Comparison of ENCODE assay signal across 27 cellular contexts in the genomic region with DNA sequence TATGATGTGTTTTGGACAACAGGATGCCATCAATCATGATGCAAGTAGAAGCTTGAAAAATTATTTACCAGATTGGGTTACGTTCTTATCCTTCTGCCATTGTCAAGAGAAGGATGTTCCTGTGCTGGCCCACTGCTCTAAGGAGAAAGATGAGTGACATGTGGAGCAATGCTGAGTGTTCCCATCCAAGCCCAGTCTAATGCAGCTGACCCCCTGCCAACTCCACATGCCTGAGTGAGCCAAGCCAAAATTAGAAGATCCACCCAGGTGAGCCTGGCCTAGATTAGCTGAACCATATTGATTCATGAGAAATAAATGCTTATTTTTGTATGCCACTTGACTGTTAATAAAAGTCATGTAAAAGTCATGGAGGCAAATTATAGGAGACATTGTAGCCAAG.
"Had no signal": no experiment of that assay in that cellular context is flagged by ENCODE, and none has a peak within 500 bp of the region (broad histone marks: within the 10 kb centered on the region; RNA-seq: fewer than 3 reads in every experiment).

No MANE protein-coding gene starts in this region.

- H3K27ac ChIP-seq: neural progenitor cell, ovary, parathyroid adenoma, psoas muscle, right lobe of liver, sigmoid colon, stomach, thoracic aorta, thyroid gland, tibial nerve, upper lobe of left lung, vagina had no signal

- H3K4me3 ChIP-seq: neural progenitor cell, ovary, psoas muscle, right lobe of liver, sigmoid colon, stomach, thoracic aorta, thyroid gland, tibial nerve, upper lobe of left lung, vagina had no signal

- DNase-seq: occipital lobe; ovary; posterior cingulate gyrus; psoas muscle; right cardiac atrium; right lobe of liver; sigmoid colon; small intestine; stimulated activated CD4-positive, alpha-beta T cell treated with anti-CD3 and anti-CD28 coated beads, Interleukin-15, amount 100 ng/mL, for 24 hours; stimulated activated CD4-positive, alpha-beta T cell treated with anti-CD3 and anti-CD28 coated beads, Interleukin-2, amount 100 ng/mL, for 24 hours; stimulated activated CD4-positive, alpha-beta T cell treated with anti-CD3 and anti-CD28 coated beads, Interleukin-2, amount 100 ng/mL, for 48 hours; stimulated activated CD4-positive, alpha-beta T cell treated with anti-CD3 and anti-CD28 coated beads, Interleukin-4, amount 100 ng/mL, for 24 hours; stimulated activated naive B cell treated with anti-CD40 and anti-IgM and Interleukin-4, amounts not matched to agents 10 μg/mL and 1 μg/mL and 100 μg/mL, for 72 hours; stimulated activated naive CD4-positive, alpha-beta T cell treated with Interleukin-2 at 50 U/mL for 16 hours; stomach; thyroid gland; trophoblast cell; upper lobe of left lung had no signal

- H3K27me3 Mint-ChIP-seq: progenitor cell of endocrine pancreas; stimulated activated naive B cell treated with anti-CD40 and anti-IgM and Interleukin-4, amounts not matched to agents 10 μg/mL and 1 μg/mL and 100 μg/mL, for 72 hours; stimulated activated naive CD8-positive, alpha-beta T cell treated with anti-CD3 and anti-CD28 coated beads, Interleukin-15, Interleukin-2, amounts not matched to agents 100 ng/mL and 50 ng/mL, for 24 hours had no signal

- H3K36me3 ChIP-seq: neural progenitor cell, ovary, right lobe of liver, sigmoid colon, stomach, thoracic aorta, thyroid gland, tibial nerve, upper lobe of left lung, vagina had no signal

- H3K4me3 Mint-ChIP-seq: nephron; neural progenitor cell; stimulated activated effector memory CD8-positive, alpha-beta T cell treated with anti-CD3 and anti-CD28 coated beads, Interleukin-12 subunit alpha, Interleukin-12 subunit beta, amount 100 ng/mL, for 72 hours; stimulated activated naive B cell treated with anti-CD40 and anti-IgM and Interleukin-4, amounts not matched to agents 10 μg/mL and 1 μg/mL and 100 μg/mL, for 72 hours; stimulated activated naive CD8-positive, alpha-beta T cell treated with anti-CD3 and anti-CD28 coated beads, Interleukin-15, Interleukin-2, amounts not matched to agents 100 ng/mL and 50 ng/mL, for 24 hours had no signal

- H3K4me1 ChIP-seq: neural progenitor cell, parathyroid adenoma, psoas muscle, right lobe of liver, sigmoid colon, stomach, thyroid gland, tibial nerve, upper lobe of left lung, vagina had no signal

- H3K27me3 ChIP-seq: neural progenitor cell, ovary, right lobe of liver, sigmoid colon, stomach, thyroid gland, tibial nerve, upper lobe of left lung, vagina had no signal

- H3K9me3 ChIP-seq: ovary, psoas muscle, right lobe of liver, sigmoid colon, thoracic aorta, thyroid gland, upper lobe of left lung, vagina had no signal

- H3K4me1 Mint-ChIP-seq: nephron; neural progenitor cell; stimulated activated effector memory CD8-positive, alpha-beta T cell treated with anti-CD3 and anti-CD28 coated beads, Interleukin-12 subunit alpha, Interleukin-12 subunit beta, amount 100 ng/mL, for 72 hours; stimulated activated naive B cell treated with anti-CD40 and anti-IgM and Interleukin-4, amounts not matched to agents 10 μg/mL and 1 μg/mL and 100 μg/mL, for 72 hours had no signal

- ATAC-seq: psoas muscle; right cardiac atrium; right lobe of liver; stimulated activated effector memory CD8-positive, alpha-beta T cell treated with anti-CD3 and anti-CD28 coated beads, Interleukin-12 subunit alpha, Interleukin-12 subunit beta, amount 100 ng/mL, for 72 hours; stimulated activated naive B cell treated with anti-CD40 and anti-IgM and Interleukin-4, amounts not matched to agents 10 μg/mL and 1 μg/mL and 100 μg/mL, for 72 hours had no signal

- H3K36me3 Mint-ChIP-seq: stimulated activated effector memory CD8-positive, alpha-beta T cell treated with anti-CD3 and anti-CD28 coated beads, Interleukin-12 subunit alpha, Interleukin-12 subunit beta, amount 100 ng/mL, for 72 hours; stimulated activated naive B cell treated with anti-CD40 and anti-IgM and Interleukin-4, amounts not matched to agents 10 μg/mL and 1 μg/mL and 100 μg/mL, for 72 hours had no signal

- H3K27ac Mint-ChIP-seq: nephron; neural progenitor cell; progenitor cell of endocrine pancreas; stimulated activated effector memory CD8-positive, alpha-beta T cell treated with anti-CD3 and anti-CD28 coated beads, Interleukin-12 subunit alpha, Interleukin-12 subunit beta, amount 100 ng/mL, for 72 hours; stimulated activated naive B cell treated with anti-CD40 and anti-IgM and Interleukin-4, amounts not matched to agents 10 μg/mL and 1 μg/mL and 100 μg/mL, for 72 hours; stimulated activated naive CD8-positive, alpha-beta T cell treated with anti-CD3 and anti-CD28 coated beads, Interleukin-15, Interleukin-2, amounts not matched to agents 100 ng/mL and 50 ng/mL, for 24 hours had no signal
